Comparison of ENCODE assay signal across 8 cellular contexts in the genomic region with DNA sequence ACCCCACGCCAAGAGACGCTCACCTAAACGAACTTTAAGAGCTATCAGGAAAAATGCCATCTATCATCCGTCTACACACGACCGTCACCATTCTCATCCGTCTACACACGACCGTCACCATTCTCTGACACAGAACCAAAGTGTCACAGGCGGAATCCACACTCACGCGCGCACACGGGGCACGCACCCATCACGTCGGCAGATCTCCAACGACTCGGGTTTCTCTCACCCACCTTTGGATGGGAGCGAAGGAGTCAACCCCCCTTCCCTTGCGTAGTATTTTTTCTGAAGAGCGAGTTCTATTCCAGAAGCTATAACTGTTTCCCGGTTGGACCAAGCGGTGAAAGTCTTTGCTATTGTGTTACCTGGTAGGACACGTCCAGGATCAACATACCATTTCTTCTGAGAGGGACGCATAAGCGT. TPM values are rescaled to one million over a fixed set of nuclear protein-coding genes. Genes with fewer than 3 reads are reported as not detected.
DNase-seq lines count a peak whose midpoint lies in the region; ATAC-seq, FAIRE-seq and TF ChIP-seq lines count a peak whose summit lies in the region.

No MANE protein-coding gene starts in this region.

- FAIRE-seq in kidney (lab: Jason Lieb, UNC) = no peak

- peaks cover 16% of the 10 kb centered on the region for H3K4me1 ChIP-seq in HUES64 (ENCODE audit: insufficient read depth, low read length)
- peaks cover 2 to 4% of the 10 kb centered on the region in 2 donors for H3K4me1 ChIP-seq in kidney (ENCODE audit: control insufficient read depth in 1 of 2, insufficient read depth in 1 of 2, low read depth in 1 of 2, low read length in 2 of 2)
- peaks cover 6% of the 10 kb centered on the region for H3K4me1 ChIP-seq in thymus (ENCODE audit: control insufficient read depth, insufficient read depth, low read length)

- H3K36me3 ChIP-seq in HUES64 (ENCODE audit: insufficient read depth, low read length) (peaks cover 7% of the 10 kb centered on the region; the same call in 1 of the 2 replicates), kidney (ENCODE audit: control insufficient read depth in 1 of 2, insufficient read depth in 2 of 2, low read length in 2 of 2) (peaks cover 0 to 2% of the 10 kb centered on the region in 2 donors), thymus (ENCODE audit: control insufficient read depth, insufficient read depth) (peaks cover 4% of the 10 kb centered on the region)

- no peak overlapping the region for H3K27ac Mint-ChIP-seq in activated naive CD4-positive, alpha-beta T cell treated with anti-CD3 and anti-CD28 coated beads, Interleukin-2, amount 10 ng/mL, durations not matched to agents 7 days and 5 days

- no peak overlapping the region for H3K4me3 Mint-ChIP-seq in activated naive CD4-positive, alpha-beta T cell treated with anti-CD3 and anti-CD28 coated beads, Interleukin-2, amount 10 ng/mL, durations not matched to agents 7 days and 5 days

- CTCF ChIA-PET in activated naive CD4-positive, alpha-beta T cell treated with anti-CD3 and anti-CD28 coated beads, Interleukin-2, amount 10 ng/mL, durations not matched to agents 7 days and 5 days (lab: Charles Lee) = interaction anchor here (1.0 to 6.4 kb wide), 17 partner anchors 9 to 714 kb away, joined by 3 to 76 read pairs (median 5); no protein-coding TSS in a partner anchor

- intact Hi-C loops in kidney (cut with DNase I) = no loop called here

- peaks cover 34% of the 10 kb centered on the region for H3K36me3 Mint-ChIP-seq in activated naive CD4-positive, alpha-beta T cell treated with anti-CD3 and anti-CD28 coated beads, Interleukin-2, amount 10 ng/mL, durations not matched to agents 7 days and 5 days

- H3K9ac ChIP-seq in HUES64 (ENCODE audit: low read depth, low read length) (0 out of 2 replicates have a peak overlapping the region, but pooled peaks have one; percentile 31), kidney (ENCODE audit: low read length in 2 of 2) (peak overlapping the region; percentile 82 to 96)

- H3K27me3 ChIP-seq in HUES64 (ENCODE audit: insufficient read depth, low read length) = peaks cover 21% of the 10 kb centered on the region
- no peaks in the 10 kb centered on the region for H3K27me3 ChIP-seq in thymus (ENCODE audit: control insufficient read depth, insufficient read depth)

- H3K27me3 Mint-ChIP-seq in activated naive CD4-positive, alpha-beta T cell treated with anti-CD3 and anti-CD28 coated beads, Interleukin-2, amount 10 ng/mL, durations not matched to agents 7 days and 5 days = no peaks in the 10 kb centered on the region

- H3K4me3 ChIP-seq in AG09309 (ENCODE audit: control insufficient read depth, low read depth, low read length) (peak overlapping the region; percentile 87), HUES64 (ENCODE audit: low read length) (peak overlapping the region; percentile 80), kidney (ENCODE audit: low read length in 2 of 2) (peak overlapping the region; percentile 99), thymus (ENCODE audit: low read length) (peak overlapping the region; percentile 50)

- no peak overlapping the region for H3K27ac ChIP-seq in HUES64 (ENCODE audit: low read depth, low read length)
- no peak overlapping the region for H3K27ac ChIP-seq in kidney (ENCODE audit: low read depth in 2 of 2, low read length in 2 of 2)
- peak overlapping the region; percentile 26 for H3K27ac ChIP-seq in thymus (ENCODE audit: low read depth)

- H3K9me3 Mint-ChIP-seq in activated naive CD4-positive, alpha-beta T cell treated with anti-CD3 and anti-CD28 coated beads, Interleukin-2, amount 10 ng/mL, durations not matched to agents 7 days and 5 days = peaks cover 2% of the 10 kb centered on the region

- no peaks in the 10 kb centered on the region for H3K9me3 ChIP-seq in HUES64 (ENCODE audit: insufficient read depth, low read depth, low read length)
- H3K9me3 ChIP-seq in kidney (ENCODE audit: control insufficient read depth in 1 of 2, low read length in 2 of 2) = no peaks in the 10 kb centered on the region
- H3K9me3 ChIP-seq in thymus (ENCODE audit: control insufficient read depth) = no peaks in the 10 kb centered on the region

- WGBS in HUES64 = 1% methylated on average over 27 of the region's 27 CpGs
- WGBS in thymus = 1% methylated on average over 27 of the region's 27 CpGs

- ATAC-seq in HG02973 (IDR thresholded peaks at IDR 0.05; ENCODE audit: unreplicated experiment) = no peak

- no peak for DNase-seq in AG09309 (ENCODE audit: low read depth)
- DNase-seq in activated naive CD4-positive, alpha-beta T cell treated with anti-CD3 and anti-CD28 coated beads, Interleukin-2, amount 10 ng/mL, durations not matched to agents 7 days and 5 days = peak; percentile 50
- DNase-seq in kidney = no peak
- no peak for DNase-seq in HCEC 1CT
- no peak for DNase-seq in retina

- no peak for TF ChIP-seq CTCF in AG09309 (IDR thresholded peaks at IDR 0.05; ENCODE audit: control insufficient read depth, insufficient read depth, low read depth, low read length, missing control alignments)
- TF ChIP-seq CTCF in kidney (IDR thresholded peaks at IDR 0.05; ENCODE audit: borderline replicate concordance, extremely low read depth, insufficient read depth) = no peak

- peaks cover 17% of the 10 kb centered on the region for H3K4me1 Mint-ChIP-seq in activated naive CD4-positive, alpha-beta T cell treated with anti-CD3 and anti-CD28 coated beads, Interleukin-2, amount 10 ng/mL, durations not matched to agents 7 days and 5 days

RNA-seq across cellular contexts. Expression of gene DUSP10, which starts 0.9 kb away (rescaled TPM):
- 2.5 TPM for polyA plus RNA-seq in HUES64 (2013, experiment 1 of 2)
- polyA plus RNA-seq in HUES64 (2013, experiment 2 of 2) = 2.2 TPM
- 5.3 TPM for total RNA-seq in kidney
- polyA plus RNA-seq in kidney (ENCODE audit: insufficient read depth, low read depth, low replicate concordance) (1.0 TPM), thymus (11.3 TPM)
